Comparison of ENCODE assay signal across 8 cellular contexts in the genomic region with DNA sequence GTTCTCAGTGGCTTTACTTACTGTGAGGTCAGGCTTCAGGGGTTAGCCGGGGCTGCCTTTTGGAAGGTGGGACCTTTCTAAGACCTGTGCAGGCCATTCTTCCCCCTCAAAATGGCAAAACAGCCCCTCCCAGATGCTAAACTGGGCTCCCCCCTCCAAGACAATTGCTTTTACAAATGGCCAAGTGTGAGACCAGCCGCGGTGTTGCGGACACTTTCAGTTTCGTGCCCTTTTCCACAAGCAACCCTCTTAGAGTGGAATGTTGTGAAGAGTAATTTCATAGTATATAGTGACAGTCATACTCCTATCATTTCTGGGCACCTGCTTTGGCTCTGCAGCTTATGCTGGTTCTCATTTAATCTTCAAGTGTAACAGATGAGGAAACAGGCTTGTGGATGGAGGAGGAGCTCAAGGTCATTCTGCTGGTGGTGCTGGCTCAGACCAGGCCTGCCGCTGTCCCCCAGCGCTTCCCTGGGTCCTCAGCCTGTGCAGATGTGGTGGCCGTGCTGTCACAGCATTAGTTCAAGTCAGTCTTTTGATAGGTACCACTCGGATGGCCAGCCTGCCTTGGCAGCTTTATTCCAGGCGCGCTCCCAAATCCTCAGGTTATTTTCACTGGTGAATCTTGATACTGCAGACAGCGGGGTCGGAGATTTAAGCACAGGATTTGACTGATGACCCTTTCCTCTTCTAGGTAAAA. TPM values are rescaled to one million over a fixed set of nuclear protein-coding genes. Genes with fewer than 3 reads are reported as not detected.
DNase-seq lines count a peak whose midpoint lies in the region; ATAC-seq and TF ChIP-seq lines count a peak whose summit lies in the region.

No MANE protein-coding gene starts in this region.

- ATAC-seq in left cardiac atrium = no peak
- no peak for ATAC-seq in lung (ENCODE audit: insufficient read depth, low FRiP score)
- ATAC-seq in aorta (ENCODE audit: low FRiP score) = no peak
- no peak for ATAC-seq in GM21786 (IDR thresholded peaks at IDR 0.05; ENCODE audit: unreplicated experiment)
- ATAC-seq in GM18505 (IDR thresholded peaks at IDR 0.05; ENCODE audit: unreplicated experiment) = no peak

- no peak for TF ChIP-seq CTCF in right atrium auricular region (IDR thresholded peaks at IDR 0.05)
- TF ChIP-seq CTCF in astrocyte of the spinal cord (IDR thresholded peaks at IDR 0.05; ENCODE audit: low read depth, low read length) = no peak
- TF ChIP-seq CTCF in lung (IDR thresholded peaks at IDR 0.05; ENCODE audit: control extremely low read depth, extremely low read depth) = no peak

- no peaks in the 10 kb centered on the region for H3K9me3 ChIP-seq in right atrium auricular region
- H3K9me3 ChIP-seq in lung (ENCODE audit: control insufficient read depth in 2 of 2, insufficient read depth in 1 of 2, low read length in 1 of 2) = no peaks in the 10 kb centered on the region
- no peaks in the 10 kb centered on the region for H3K9me3 ChIP-seq in aorta (ENCODE audit: control insufficient read depth, low read length)

- peak overlapping the region; percentile 93 to 97 for H3K27ac ChIP-seq in right atrium auricular region
- peak overlapping the region; percentile 43 to 79 for H3K27ac ChIP-seq in lung (ENCODE audit: low read depth in 1 of 2, low read length in 1 of 2)
- no peak overlapping the region for H3K27ac ChIP-seq in aorta (ENCODE audit: low read depth in 1 of 2, low read length in 2 of 2)

- 57 to 65% methylated on average over 13 of the region's 13 CpGs for WGBS in lung, 2 donors
- 53% methylated on average over 13 of the region's 13 CpGs for WGBS in aorta, 2 donors

- DNase-seq in right atrium auricular region (ENCODE audit: low spot score) (peak; percentile 56), left cardiac atrium (no peak), astrocyte of the spinal cord (ENCODE audit: low read depth, low spot score) (no peak), lung (ENCODE audit: low spot score) (no peak), aorta (no peak), mucosa of gallbladder (ENCODE audit: low spot score) (no peak)

- H3K36me3 ChIP-seq in right atrium auricular region = no peaks in the 10 kb centered on the region
- H3K36me3 ChIP-seq in lung (ENCODE audit: control insufficient read depth in 2 of 2, insufficient read depth in 2 of 2, low read length in 2 of 2) = peaks cover 0 to 3% of the 10 kb centered on the region in 2 donors
- H3K36me3 ChIP-seq in aorta (ENCODE audit: control insufficient read depth in 1 of 2, insufficient read depth in 2 of 2, low read length in 1 of 2) = no peaks in the 10 kb centered on the region

- in situ Hi-C loops in astrocyte of the spinal cord (cut with HindIII; ENCODE audit: low sequenced_read_pairs) = no loop called here

- no peak for TF ChIP-seq POLR2A in GM18505 (IDR thresholded peaks at IDR 0.05; ENCODE audit: borderline replicate concordance, extremely low read depth, insufficient read depth, insufficient read length)

- H3K4me1 ChIP-seq in right atrium auricular region (peaks cover 0 to 68% of the 10 kb centered on the region in 2 donors), lung (ENCODE audit: control insufficient read depth in 2 of 2, insufficient read depth in 2 of 2, low read length in 2 of 2) (peaks cover 10 to 15% of the 10 kb centered on the region in 2 donors), aorta (ENCODE audit: control insufficient read depth in 1 of 2, insufficient read depth in 2 of 2, low read length in 2 of 2) (peaks cover 0 to 3% of the 10 kb centered on the region in 2 donors)

- intact Hi-C loops in left cardiac atrium (cut with DNase I) (loop anchor here in 1 of 2 donors (5.0 to 10.0 kb wide), 2 partner anchors 57 to 79 kb away; a partner anchor contains a TSS), aorta (cut with DNase I) (loop anchor here (5.0 to 10.0 kb wide), 4 partner anchors 54 to 273 kb away; a partner anchor contains a TSS)

- H3K4me3 ChIP-seq in right atrium auricular region (peak overlapping the region; percentile 83 to 86), astrocyte of the spinal cord (ENCODE audit: low read depth, low read length) (peak overlapping the region; percentile 62), lung (peak overlapping the region; percentile 85), aorta (ENCODE audit: low read length in 2 of 2) (peak overlapping the region; percentile 78 to 91)

- no peaks in the 10 kb centered on the region for H3K27me3 ChIP-seq in right atrium auricular region
- H3K27me3 ChIP-seq in lung (ENCODE audit: control insufficient read depth, insufficient read depth) = no peaks in the 10 kb centered on the region
- H3K27me3 ChIP-seq in aorta (ENCODE audit: control insufficient read depth in 1 of 2, insufficient read depth in 2 of 2, low read length in 1 of 2) = no peaks in the 10 kb centered on the region

RNA-seq across cellular contexts. Expression of a gene that starts 55.0 kb away (rescaled TPM):
- 10 to 100 TPM; 20.8 to 27.0 TPM for total RNA-seq in right atrium auricular region
- 10 to 100 TPM; 23.2 to 30.7 TPM for total RNA-seq in left cardiac atrium
- 10 to 100 TPM; 19.1 to 22.9 TPM for total RNA-seq in lung
- 10 to 100 TPM; 10.7 to 16.1 TPM for polyA plus RNA-seq in lung
- 10 to 100 TPM; 18.1 to 19.2 TPM for total RNA-seq in aorta
- 1 to 10 TPM; 6.5 to 8.4 TPM for polyA plus RNA-seq in aorta
- 23.9 TPM for total RNA-seq in mucosa of gallbladder

Comparison
In these comparisons a context has a peak if more than half of its experiments do, and no peak if none do; other contexts are left out.
1. H3K27ac ChIP-seq: peak in right atrium auricular region (2 of 2) and lung (2 of 2); none in aorta (0 of 2).
2. Peak in every context shown above with its lines, with median percentiles within 50 percentile points of each other: H3K4me3 ChIP-seq.